ENCODE assay signal across 8 cellular contexts in genomic region chr6:36678488-36679042, GRCh38.
A peak's percentile ranks its signal among the peaks of the same experiment; 100 is the strongest.
DNase-seq lines count a peak whose midpoint lies in the region; ATAC-seq and TF ChIP-seq lines count a peak whose summit lies in the region.

CDKN1A (plus strand) TSS chr6:36678714; CDS start chr6:36684102, 5,388 bp downstream.

- H3K79me2 ChIP-seq in ACC112 (ENCODE audit: control insufficient read depth, insufficient read depth, low read length, unreplicated experiment), result peaks cover 44% of the 10 kb centered on the region

- no peak for TF ChIP-seq CTCF in coronary artery (IDR thresholded peaks at IDR 0.05)

- DNase-seq in NCI-H510A (lab: John Stamatoyannopoulos, UW), result peak; percentile 93
- peak; percentile 83 for DNase-seq in activated CD4-positive, alpha-beta T cell treated with anti-CD3 and anti-CD28 coated beads for 48 hours
- peak; percentile 98 for DNase-seq in coronary artery (ENCODE audit: low spot score)
- DNase-seq in left kidney (ENCODE audit: low read depth, low spot score), result peak; percentile 95
- DNase-seq in stimulated activated CD4-positive, alpha-beta T cell treated with anti-CD3 and anti-CD28 coated beads, Interleukin-1b, Interleukin-23, amount 100 ng/mL, for 48 hours, result peak; percentile 81

- ATAC-seq in GM18909 (IDR thresholded peaks at IDR 0.05; ENCODE audit: poor library complexity, unreplicated experiment) (peak; percentile 47), HG03378 (IDR thresholded peaks at IDR 0.05; ENCODE audit: unreplicated experiment) (peak; percentile 26)

- H2AFZ ChIP-seq in ACC112 (ENCODE audit: low read length, unreplicated experiment), result peak within 1 kb of the TSS; percentile 1

- peak within 1 kb of the TSS; percentile 85 for H3K27ac ChIP-seq in ACC112 (ENCODE audit: low read depth, low read length)
- H3K27ac ChIP-seq in coronary artery, result peak within 1 kb of the TSS; percentile 100

- H3K27me3 ChIP-seq in ACC112 (ENCODE audit: insufficient read depth, low read length), result no peaks in the 10 kb centered on the region

- peaks cover 34% of the 10 kb centered on the region for H3K4me1 ChIP-seq in ACC112 (ENCODE audit: control insufficient read depth, insufficient read depth, low read length, unreplicated experiment)

- peaks cover 9% of the 10 kb centered on the region; the same call in 1 of the 2 replicates for H3K36me3 ChIP-seq in ACC112 (ENCODE audit: insufficient read depth, low read length)

- peak within 1 kb of the TSS; percentile 95 for H3K4me3 ChIP-seq in ACC112 (ENCODE audit: low read depth, low read length)
- peak within 1 kb of the TSS; percentile 97 for H3K4me3 ChIP-seq in coronary artery

Comparison
In these comparisons a context has a peak if more than half of its experiments do, and no peak if none do; other contexts are left out.
1. Peak in every context shown above with its lines: DNase-seq, ATAC-seq, H3K4me3 ChIP-seq and H3K27ac ChIP-seq.